ENCODE assay signal across 8 cellular contexts in genomic region chr16:29029168-29029994, GRCh38. TPM values are rescaled to one million over a fixed set of nuclear protein-coding genes. Genes with fewer than 3 reads are reported as not detected.
DNase-seq lines count a peak whose midpoint lies in the region; TF ChIP-seq lines count a peak whose summit lies in the region.

No MANE protein-coding gene starts in this region.

- H3K36me3 Mint-ChIP-seq in Calu3 (ENCODE audit: insufficient read depth, unreplicated experiment): no peaks in the 10 kb centered on the region

- H3K27ac Mint-ChIP-seq in Calu3 (ENCODE audit: unreplicated experiment): no peak overlapping the region

- H3K9me3 Mint-ChIP-seq in Calu3 (ENCODE audit: low read depth, unreplicated experiment): no peaks in the 10 kb centered on the region

- TF ChIP-seq POLR2A in NB4 (IDR thresholded peaks at IDR 0.05; ENCODE audit: extremely low read depth, insufficient read length): no peak

- TF ChIP-seq CTCF in Calu3 (IDR thresholded peaks at IDR 0.05; ENCODE audit: unreplicated experiment): no peak
- no peak for TF ChIP-seq CTCF in NB4 (IDR thresholded peaks at IDR 0.05; ENCODE audit: low read depth, low read length)
- TF ChIP-seq CTCF in fibroblast of pulmonary artery (IDR thresholded peaks at IDR 0.05; ENCODE audit: low read length, missing control alignments): no peak

- DNase-seq in Calu3 (peak; percentile 68), NB4 (ENCODE audit: low read depth) (peak; percentile 97), fibroblast of pulmonary artery (ENCODE audit: low read depth) (peak; percentile 95), HT-29 (ENCODE audit: low spot score) (no peak), NCI-H1105 treated with DMSO at 0.1 percent for 48 hours (lab: John Stamatoyannopoulos, UW) (no peak), medulla oblongata (ENCODE audit: extremely low spot score) (no peak)
- DNase-seq in activated CD8-positive, alpha-beta memory T cell treated with anti-CD3 and anti-CD28 coated beads, Interleukin-2, amount 50 U/mL, for 4 hours: peak; percentile 90
- peak; percentile 84 to 85 for DNase-seq in stimulated activated CD4-positive, alpha-beta T cell treated with anti-CD3 and anti-CD28 coated beads, Interleukin-1b, Interleukin-23, amount 100 ng/mL, for 4 hours (ENCODE audit: low read depth in 2 of 2)

- H3K4me3 Mint-ChIP-seq in Calu3 (ENCODE audit: low read depth, unreplicated experiment): no peak overlapping the region

- no peak overlapping the region for H3K4me3 ChIP-seq in NB4 (ENCODE audit: low read depth, low read length)
- no peak overlapping the region for H3K4me3 ChIP-seq in fibroblast of pulmonary artery (replicated peaks; ENCODE audit: low read depth, low read length)

- BruUV-seq in Calu3 (replicated peaks; lab: Mats Ljungman, UMichigan): no TSS peak

- H3K27me3 Mint-ChIP-seq in Calu3 (ENCODE audit: unreplicated experiment): peaks cover 20% of the 10 kb centered on the region

- CTCF ChIA-PET in Calu3 (lab: Charles Lee): interaction anchor here (0.6 kb wide), 2 partner anchors 326 to 1003 kb away, joined by 3 to 4 read pairs; no protein-coding TSS in a partner anchor

- intact Hi-C loops in Calu3 (cut with micrococcal nuclease; ENCODE audit: unreplicated experiment): no loop called here

- no peaks in the 10 kb centered on the region for H3K4me1 Mint-ChIP-seq in Calu3 (ENCODE audit: low read depth, unreplicated experiment)

RNA-seq across cellular contexts. Expression of gene LAT, which starts 44.5 kb away (rescaled TPM):
- 9.7 and 11.3 TPM in 2 replicates for total RNA-seq in Calu3 (2022)
- total RNA-seq in HT-29 (2014; rRNA removed; shearing (Covaris generic)): 14.8 and 22.7 TPM in 2 replicates

RNA-seq across cellular contexts. Expression of gene SPNS1, which starts 54.8 kb away (rescaled TPM):
- 44.8 and 50.0 TPM in 2 replicates for total RNA-seq in Calu3 (2022)
- 79.6 and 88.8 TPM in 2 replicates for total RNA-seq in HT-29 (2014; rRNA removed; shearing (Covaris generic))

Comparison
In these comparisons a context has a peak if more than half of its experiments do, and no peak if none do; other contexts are left out.
1. DNase-seq: peak in Calu3 (single experiment), NB4 (single experiment), activated CD8-positive, alpha-beta memory T cell treated with anti-CD3 and anti-CD28 coated beads, Interleukin-2, amount 50 U/mL, for 4 hours (single experiment), fibroblast of pulmonary artery (single experiment) and stimulated activated CD4-positive, alpha-beta T cell treated with anti-CD3 and anti-CD28 coated beads, Interleukin-1b, Interleukin-23, amount 100 ng/mL, for 4 hours (2 of 2); none in HT-29 (single experiment), NCI-H1105 treated with DMSO at 0.1 percent for 48 hours (single experiment) and medulla oblongata (single experiment).